22 cellular contexts compared by ENCODE assay signal in genomic region chr4:142497606-142498005, GRCh38.
DNase-seq lines count a peak whose midpoint lies in the region; ATAC-seq and TF ChIP-seq lines count a peak whose summit lies in the region.
"Had no signal": no experiment of that assay in that cellular context is flagged by ENCODE, and none has a peak within 500 bp of the region (broad histone marks: within the 10 kb centered on the region; RNA-seq: fewer than 3 reads in every experiment).

No MANE protein-coding gene starts in this region.

- intact Hi-C loops in cardiac septum (cut with DNase I): no loop called here

- H3K9me3 ChIP-seq in cardiac muscle cell (ENCODE audit: low read depth): no peaks in the 10 kb centered on the region
- no peaks in the 10 kb centered on the region for H3K9me3 ChIP-seq in WERI-Rb-1 (ENCODE audit: severe bottlenecking)
- H3K9me3 ChIP-seq: MG63 had no signal

- TF ChIP-seq CTCF in cardiac muscle cell (IDR thresholded peaks at IDR 0.05; ENCODE audit: low read depth, low read length) (no peak), choroid plexus epithelial cell (conservative IDR thresholded peaks at IDR 0.05; ENCODE audit: low read depth, low read length) (no peak), WERI-Rb-1 (IDR thresholded peaks at IDR 0.05; ENCODE audit: low read depth, low read length) (no peak)

- H3K4me3 ChIP-seq in cardiac muscle cell (no peak overlapping the region), choroid plexus epithelial cell (ENCODE audit: low read depth, low read length) (no peak overlapping the region), WERI-Rb-1 (ENCODE audit: low read depth, low read length) (no peak overlapping the region)
- H3K4me3 ChIP-seq: MG63 had no signal

- ATAC-seq in GM21529 (IDR thresholded peaks at IDR 0.05; ENCODE audit: unreplicated experiment): no peak
- ATAC-seq: HCT116, Panc1, T-cell had no signal

- H3K36me3 ChIP-seq in cardiac muscle cell: no peaks in the 10 kb centered on the region
- no peaks in the 10 kb centered on the region for H3K36me3 ChIP-seq in WERI-Rb-1
- H3K36me3 ChIP-seq: MG63 had no signal

- H3K4me1 ChIP-seq in cardiac muscle cell (ENCODE audit: low read depth): no peaks in the 10 kb centered on the region

- H3K27ac ChIP-seq in cardiac muscle cell: no peak overlapping the region
- no peak overlapping the region for H3K27ac ChIP-seq in WERI-Rb-1

- no peaks in the 10 kb centered on the region for H3K27me3 ChIP-seq in cardiac muscle cell
- no peaks in the 10 kb centered on the region for H3K27me3 ChIP-seq in WERI-Rb-1 (ENCODE audit: insufficient read depth, low read depth, severe bottlenecking)
- H3K27me3 ChIP-seq: MG63 had no signal

- DNase-seq in cardiac muscle cell (ENCODE audit: low read depth in 1 of 2, low spot score in 1 of 2) (peak; percentile 12 to 71), cardiac septum (ENCODE audit: low spot score) (no peak), HT-29 (ENCODE audit: low spot score) (peak; percentile 40), choroid plexus epithelial cell (ENCODE audit: low read depth) (peak; percentile 35), WERI-Rb-1 (no peak)
- DNase-seq in activated CD4-positive, CD25-positive, alpha-beta regulatory T cell (lab: John Stamatoyannopoulos, UW): no peak
- DNase-seq: C1 segment of cervical spinal cord; Calu3; CD8-positive, alpha-beta T cell; DMS153; GDM1; GOT3; Kasumi-1; MG63; NCI-H1436; NCI-H187 treated with DMSO at 0.1 percent for 48 hours; NCI-H345; NCI-H524; T-cell had no signal

Comparison
In these comparisons a context has a peak if more than half of its experiments do, and no peak if none do; other contexts are left out.
1. DNase-seq: peak in cardiac muscle cell (2 of 2), HT-29 (single experiment) and choroid plexus epithelial cell (single experiment); none in cardiac septum (single experiment), activated CD4-positive, CD25-positive, alpha-beta regulatory T cell (0 of 4) and WERI-Rb-1 (single experiment).